In the genomic region with DNA sequence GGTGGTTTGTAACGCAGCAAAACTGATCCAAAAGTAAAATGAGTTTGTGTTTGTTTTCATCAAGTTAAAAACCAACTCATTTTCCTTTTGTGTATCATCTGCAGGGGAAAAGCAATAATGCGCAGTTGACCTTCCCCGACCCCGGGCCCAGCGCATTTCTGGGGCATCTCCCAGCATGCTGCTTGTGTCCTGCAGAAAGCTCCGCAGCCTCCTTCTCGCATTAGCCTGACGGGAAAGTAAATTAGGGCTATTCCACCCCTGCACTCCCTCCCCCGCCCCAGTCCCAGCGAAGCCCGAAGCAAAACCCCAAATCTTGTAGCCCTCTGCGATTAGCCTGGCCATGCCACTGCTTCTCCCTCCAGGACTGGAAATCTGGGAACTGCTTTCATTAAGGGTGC, we compare ENCODE assay signal across 9 cellular contexts.
DNase-seq lines count a peak whose midpoint lies in the region; ATAC-seq lines count a peak whose summit lies in the region.
"Had no signal": no experiment of that assay in that cellular context is flagged by ENCODE, and none has a peak within 500 bp of the region (broad histone marks: within the 10 kb centered on the region; RNA-seq: fewer than 3 reads in every experiment).

No MANE protein-coding gene starts in this region.

- H3K4me2 ChIP-seq in skeletal muscle satellite cell (ENCODE audit: low read length) = peak overlapping the region; percentile 76

- H3K4me1 ChIP-seq in ES-I3 (ENCODE audit: insufficient read depth, low read length) (peaks cover 26% of the 10 kb centered on the region), adipocyte (ENCODE audit: control insufficient read depth, insufficient read depth, low read length) (peaks cover 25% of the 10 kb centered on the region), iPS-18a (ENCODE audit: control insufficient read depth, low read depth, low read length) (peaks cover 22% of the 10 kb centered on the region), skeletal muscle satellite cell (ENCODE audit: control insufficient read depth, insufficient read depth, low read length) (peaks cover 6% of the 10 kb centered on the region)

- no peaks in the 10 kb centered on the region for H3K9me3 ChIP-seq in ES-I3 (ENCODE audit: control insufficient read depth, insufficient read depth, low read length)
- H3K9me3 ChIP-seq in adipocyte (ENCODE audit: control insufficient read depth, low read length) = no peaks in the 10 kb centered on the region
- H3K9me3 ChIP-seq in iPS-18a (ENCODE audit: control insufficient read depth, low read depth, low read length) = no peaks in the 10 kb centered on the region
- no peaks in the 10 kb centered on the region for H3K9me3 ChIP-seq in skeletal muscle satellite cell (replicated peaks; ENCODE audit: low read length)

- no peak for ATAC-seq in HG02870 (IDR thresholded peaks at IDR 0.05; ENCODE audit: unreplicated experiment)
- ATAC-seq in GM21723 (IDR thresholded peaks at IDR 0.05; ENCODE audit: unreplicated experiment) = no peak

- no peaks in the 10 kb centered on the region for H3K27me3 ChIP-seq in adipocyte (replicated peaks; ENCODE audit: control insufficient read depth, insufficient read depth, low read length)
- no peaks in the 10 kb centered on the region for H3K27me3 ChIP-seq in iPS-18a (ENCODE audit: control insufficient read depth, insufficient read depth, low read length)
- no peaks in the 10 kb centered on the region for H3K27me3 ChIP-seq in skeletal muscle satellite cell (ENCODE audit: control insufficient read depth, insufficient read depth, low read length)

- H3K9ac ChIP-seq in ES-I3 (ENCODE audit: low read depth, low read length) = peak overlapping the region; percentile 51
- H3K9ac ChIP-seq in adipocyte (ENCODE audit: low read length) = peak overlapping the region; percentile 67
- no peak overlapping the region for H3K9ac ChIP-seq in iPS-18a (ENCODE audit: low read length)
- H3K9ac ChIP-seq in skeletal muscle satellite cell (ENCODE audit: low read depth, low read length) = peak overlapping the region; percentile 36

- no peak overlapping the region for H3K27ac ChIP-seq in iPS-18a (ENCODE audit: low read length)
- H3K27ac ChIP-seq: SK-N-MC had no signal

- DNase-seq in adipocyte (ENCODE audit: low read depth) (no peak), NCI-H345 treated with DMSO at 0.1 percent for 48 hours (lab: John Stamatoyannopoulos, UW; ENCODE audit: unreplicated experiment) (no peak), NCI-H2081 treated with DMSO at 0.1 percent for 48 hours (lab: John Stamatoyannopoulos, UW) (no peak)

- H3K4me3 ChIP-seq in adipocyte (ENCODE audit: low read length) (peak overlapping the region; percentile 73), iPS-18a (ENCODE audit: low read length) (peak overlapping the region; percentile 52), skeletal muscle satellite cell (ENCODE audit: low read length) (no peak overlapping the region)

- H3K36me3 ChIP-seq in ES-I3 (ENCODE audit: insufficient read depth, low read length) = no peaks in the 10 kb centered on the region
- H3K36me3 ChIP-seq in adipocyte (ENCODE audit: control insufficient read depth, insufficient read depth, low read length, severe bottlenecking) = no peaks in the 10 kb centered on the region
- no peaks in the 10 kb centered on the region for H3K36me3 ChIP-seq in iPS-18a (ENCODE audit: control insufficient read depth, low read depth, low read length)
- no peaks in the 10 kb centered on the region for H3K36me3 ChIP-seq in skeletal muscle satellite cell (ENCODE audit: insufficient read depth, low read length)
